Comparison of ENCODE assay signal across 1 cellular context in the genomic region with DNA sequence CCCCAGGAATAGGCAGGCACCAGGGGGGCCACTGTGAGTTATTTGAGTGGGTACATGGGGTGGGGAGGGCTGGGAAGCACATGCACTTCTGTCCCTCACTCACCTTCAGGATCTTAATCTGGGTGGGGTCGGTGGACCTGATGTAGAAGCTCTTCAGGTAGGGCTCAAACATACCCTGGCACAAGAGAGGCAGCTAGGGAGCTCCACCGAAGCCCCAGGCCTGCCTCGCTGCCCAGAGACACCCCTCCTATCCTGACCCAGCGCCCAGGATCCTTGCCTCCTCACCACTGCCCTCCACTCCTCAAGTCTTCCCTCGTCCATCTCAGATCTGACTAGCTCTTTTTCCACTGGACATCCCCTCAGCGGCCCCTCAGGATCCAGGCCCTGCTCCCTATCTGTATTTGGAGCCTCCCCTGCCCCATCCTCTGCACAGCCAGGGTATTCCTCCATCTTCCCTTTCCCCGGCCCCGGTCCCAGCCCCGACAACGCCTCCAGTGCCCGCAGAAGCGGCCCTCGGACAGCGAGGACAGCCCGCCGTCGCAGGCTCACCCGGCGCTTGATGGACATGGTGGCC.
TF ChIP-seq lines count a peak whose summit lies in the region.

No MANE protein-coding gene starts in this region.

TF ChIP-seq in GM23338, 12 proteins besides CTCF, POLR2A, EP300 and RAD21 (continued from another document):
- TF ChIP-seq, protein P1, sequence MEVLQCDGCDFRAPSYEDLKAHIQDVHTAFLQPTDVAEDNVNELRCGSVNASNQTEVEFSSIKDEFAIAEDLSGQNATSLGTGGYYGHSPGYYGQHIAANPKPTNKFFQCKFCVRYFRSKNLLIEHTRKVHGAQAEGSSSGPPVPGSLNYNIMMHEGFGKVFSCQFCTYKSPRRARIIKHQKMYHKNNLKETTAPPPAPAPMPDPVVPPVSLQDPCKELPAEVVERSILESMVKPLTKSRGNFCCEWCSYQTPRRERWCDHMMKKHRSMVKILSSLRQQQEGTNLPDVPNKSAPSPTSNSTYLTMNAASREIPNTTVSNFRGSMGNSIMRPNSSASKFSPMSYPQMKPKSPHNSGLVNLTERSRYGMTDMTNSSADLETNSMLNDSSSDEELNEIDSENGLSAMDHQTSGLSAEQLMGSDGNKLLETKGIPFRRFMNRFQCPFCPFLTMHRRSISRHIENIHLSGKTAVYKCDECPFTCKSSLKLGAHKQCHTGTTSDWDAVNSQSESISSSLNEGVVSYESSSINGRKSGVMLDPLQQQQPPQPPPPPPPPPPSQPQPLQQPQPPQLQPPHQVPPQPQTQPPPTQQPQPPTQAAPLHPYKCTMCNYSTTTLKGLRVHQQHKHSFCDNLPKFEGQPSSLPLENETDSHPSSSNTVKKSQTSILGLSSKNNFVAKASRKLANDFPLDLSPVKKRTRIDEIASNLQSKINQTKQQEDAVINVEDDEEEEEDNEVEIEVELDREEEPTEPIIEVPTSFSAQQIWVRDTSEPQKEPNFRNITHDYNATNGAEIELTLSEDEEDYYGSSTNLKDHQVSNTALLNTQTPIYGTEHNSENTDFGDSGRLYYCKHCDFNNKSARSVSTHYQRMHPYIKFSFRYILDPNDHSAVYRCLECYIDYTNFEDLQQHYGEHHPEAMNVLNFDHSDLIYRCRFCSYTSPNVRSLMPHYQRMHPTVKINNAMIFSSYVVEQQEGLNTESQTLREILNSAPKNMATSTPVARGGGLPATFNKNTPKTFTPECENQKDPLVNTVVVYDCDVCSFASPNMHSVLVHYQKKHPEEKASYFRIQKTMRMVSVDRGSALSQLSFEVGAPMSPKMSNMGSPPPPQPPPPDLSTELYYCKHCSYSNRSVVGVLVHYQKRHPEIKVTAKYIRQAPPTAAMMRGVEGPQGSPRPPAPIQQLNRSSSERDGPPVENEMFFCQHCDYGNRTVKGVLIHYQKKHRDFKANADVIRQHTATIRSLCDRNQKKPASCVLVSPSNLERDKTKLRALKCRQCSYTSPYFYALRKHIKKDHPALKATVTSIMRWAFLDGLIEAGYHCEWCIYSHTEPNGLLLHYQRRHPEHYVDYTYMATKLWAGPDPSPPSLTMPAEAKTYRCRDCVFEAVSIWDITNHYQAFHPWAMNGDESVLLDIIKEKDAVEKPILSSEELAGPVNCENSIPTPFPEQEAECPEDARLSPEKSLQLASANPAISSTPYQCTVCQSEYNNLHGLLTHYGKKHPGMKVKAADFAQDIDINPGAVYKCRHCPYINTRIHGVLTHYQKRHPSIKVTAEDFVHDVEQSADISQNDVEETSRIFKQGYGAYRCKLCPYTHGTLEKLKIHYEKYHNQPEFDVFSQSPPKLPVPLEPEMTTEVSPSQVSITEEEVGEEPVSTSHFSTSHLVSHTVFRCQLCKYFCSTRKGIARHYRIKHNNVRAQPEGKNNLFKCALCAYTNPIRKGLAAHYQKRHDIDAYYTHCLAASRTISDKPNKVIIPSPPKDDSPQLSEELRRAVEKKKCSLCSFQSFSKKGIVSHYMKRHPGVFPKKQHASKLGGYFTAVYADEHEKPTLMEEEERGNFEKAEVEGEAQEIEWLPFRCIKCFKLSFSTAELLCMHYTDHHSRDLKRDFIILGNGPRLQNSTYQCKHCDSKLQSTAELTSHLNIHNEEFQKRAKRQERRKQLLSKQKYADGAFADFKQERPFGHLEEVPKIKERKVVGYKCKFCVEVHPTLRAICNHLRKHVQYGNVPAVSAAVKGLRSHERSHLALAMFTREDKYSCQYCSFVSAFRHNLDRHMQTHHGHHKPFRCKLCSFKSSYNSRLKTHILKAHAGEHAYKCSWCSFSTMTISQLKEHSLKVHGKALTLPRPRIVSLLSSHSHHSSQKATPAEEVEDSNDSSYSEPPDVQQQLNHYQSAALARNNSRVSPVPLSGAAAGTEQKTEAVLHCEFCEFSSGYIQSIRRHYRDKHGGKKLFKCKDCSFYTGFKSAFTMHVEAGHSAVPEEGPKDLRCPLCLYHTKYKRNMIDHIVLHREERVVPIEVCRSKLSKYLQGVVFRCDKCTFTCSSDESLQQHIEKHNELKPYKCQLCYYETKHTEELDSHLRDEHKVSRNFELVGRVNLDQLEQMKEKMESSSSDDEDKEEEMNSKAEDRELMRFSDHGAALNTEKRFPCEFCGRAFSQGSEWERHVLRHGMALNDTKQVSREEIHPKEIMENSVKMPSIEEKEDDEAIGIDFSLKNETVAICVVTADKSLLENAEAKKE (CRISPR knock-in tag; IDR thresholded peaks at IDR 0.05) = no peak
- TF ChIP-seq EZH2phosphoT487 (IDR thresholded peaks at IDR 0.05; ENCODE audit: unreplicated experiment) (no peak), STAT1 (IDR thresholded peaks at IDR 0.05; ENCODE audit: unreplicated experiment) (no peak), ZNF331 (CRISPR knock-in tag; IDR thresholded peaks at IDR 0.05; ENCODE audit: low read depth) (no peak)
- TF ChIP-seq, protein P2, sequence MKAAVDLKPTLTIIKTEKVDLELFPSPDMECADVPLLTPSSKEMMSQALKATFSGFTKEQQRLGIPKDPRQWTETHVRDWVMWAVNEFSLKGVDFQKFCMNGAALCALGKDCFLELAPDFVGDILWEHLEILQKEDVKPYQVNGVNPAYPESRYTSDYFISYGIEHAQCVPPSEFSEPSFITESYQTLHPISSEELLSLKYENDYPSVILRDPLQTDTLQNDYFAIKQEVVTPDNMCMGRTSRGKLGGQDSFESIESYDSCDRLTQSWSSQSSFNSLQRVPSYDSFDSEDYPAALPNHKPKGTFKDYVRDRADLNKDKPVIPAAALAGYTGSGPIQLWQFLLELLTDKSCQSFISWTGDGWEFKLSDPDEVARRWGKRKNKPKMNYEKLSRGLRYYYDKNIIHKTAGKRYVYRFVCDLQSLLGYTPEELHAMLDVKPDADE (IDR thresholded peaks at IDR 0.05) = no peak
TF ChIP-seq in GM23338: peak in this region for 0.
